17 cellular contexts compared by ENCODE assay signal in the genomic region with DNA sequence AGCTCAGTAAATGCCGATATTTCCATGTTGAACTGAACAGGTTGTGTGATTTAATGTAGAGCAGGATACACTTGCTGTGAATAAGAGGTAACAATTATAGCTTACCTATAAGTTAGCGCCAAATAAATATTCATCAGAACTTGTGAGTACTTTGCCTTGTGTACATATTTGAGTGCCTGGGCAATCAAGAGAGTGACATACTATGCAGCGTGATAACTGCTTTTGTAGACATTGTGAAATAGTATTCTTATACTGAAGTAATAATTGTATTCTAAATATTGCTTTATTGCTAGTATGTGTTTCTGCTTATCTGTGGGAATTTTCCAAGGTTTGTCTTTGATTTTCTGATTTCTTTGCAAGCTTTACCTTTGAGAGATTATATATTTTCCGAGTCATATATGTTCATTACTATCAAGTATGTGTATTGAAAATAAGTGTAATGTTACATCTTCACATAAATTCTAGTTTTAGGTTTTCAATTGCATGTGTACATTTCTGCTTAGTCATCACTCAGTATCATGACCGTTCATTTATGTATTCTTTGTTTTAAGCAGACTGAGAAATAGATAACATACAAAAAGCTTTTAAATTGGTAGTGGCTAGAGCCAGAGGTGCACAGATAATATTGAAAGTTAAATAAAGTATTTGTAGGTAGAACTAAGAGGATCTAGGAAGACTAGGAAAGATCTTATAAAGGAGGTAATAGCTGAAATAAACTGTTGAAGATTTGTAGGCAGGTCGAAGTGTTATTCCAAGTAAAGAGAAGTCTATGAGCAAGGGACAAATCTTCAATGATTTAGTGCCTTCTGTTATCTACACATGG. TPM values are rescaled to one million over a fixed set of nuclear protein-coding genes. Genes with fewer than 3 reads are reported as not detected.
A peak's percentile ranks its signal among the peaks of the same experiment; 100 is the strongest.
DNase-seq lines count a peak whose midpoint lies in the region; ATAC-seq, FAIRE-seq and TF ChIP-seq lines count a peak whose summit lies in the region.
"Had no signal": no experiment of that assay in that cellular context is flagged by ENCODE, and none has a peak within 500 bp of the region (broad histone marks: within the 10 kb centered on the region; RNA-seq: fewer than 3 reads in every experiment).

No MANE protein-coding gene starts in this region.

- no peaks in the 10 kb centered on the region for H3K27me3 Mint-ChIP-seq in naive thymus-derived CD4-positive, alpha-beta T cell

- H3K36me3 ChIP-seq in PC-9 (ENCODE audit: low read depth) (0 out of 2 replicates have a peak, but pooled peaks cover 3% of the 10 kb centered on the region), endothelial cell of umbilical vein (ENCODE audit: control insufficient read depth in 2 of 2, extremely low read depth in 1 of 2, insufficient read depth in 2 of 2, low read length in 2 of 2) (no peaks in the 10 kb centered on the region), esophagus muscularis mucosa (no peaks in the 10 kb centered on the region)
- no peaks in the 10 kb centered on the region for H3K36me3 ChIP-seq in naive thymus-derived CD4-positive, alpha-beta T cell (ENCODE audit: control insufficient read depth in 2 of 3, insufficient read depth in 3 of 3, low read length in 3 of 3)
- H3K36me3 ChIP-seq: adrenal gland, sigmoid colon had no signal

- H3K9me3 ChIP-seq in PC-9 (ENCODE audit: insufficient read depth, low read depth) (no peaks in the 10 kb centered on the region; the same call in 1 of the 2 replicates), endothelial cell of umbilical vein (replicated peaks; ENCODE audit: control insufficient read depth, insufficient read depth, low read length) (no peaks in the 10 kb centered on the region), esophagus muscularis mucosa (no peaks in the 10 kb centered on the region)
- no peaks in the 10 kb centered on the region for H3K9me3 ChIP-seq in naive thymus-derived CD4-positive, alpha-beta T cell (ENCODE audit: control insufficient read depth in 2 of 3, low read length in 3 of 3)
- H3K9me3 ChIP-seq: adrenal gland, sigmoid colon had no signal

- peak overlapping the region; percentile 54 for H3K27ac ChIP-seq in PC-9
- no peak overlapping the region for H3K27ac ChIP-seq in endothelial cell of umbilical vein (ENCODE audit: insufficient read depth, low read depth, low read length)
- no peak overlapping the region for H3K27ac ChIP-seq in naive thymus-derived CD4-positive, alpha-beta T cell (ENCODE audit: low read depth, low read length)
- H3K27ac ChIP-seq in esophagus muscularis mucosa (replicated peaks in 1 of 4) = no peak overlapping the region
- H3K27ac ChIP-seq: adrenal gland, C4-2B, KMS-11, sigmoid colon had no signal

- H3K9me1 ChIP-seq in endothelial cell of umbilical vein (replicated peaks; ENCODE audit: control insufficient read depth, extremely low read depth, insufficient read depth, low read length) = no peaks in the 10 kb centered on the region

- FAIRE-seq in D721Med (lab: Jason Lieb, UNC) (peak; percentile 38), endothelial cell of umbilical vein (lab: Jason Lieb, UNC) (no peak)
- FAIRE-seq: kidney, TTC549 had no signal

- no peak overlapping the region for H3K4me2 ChIP-seq in PC-9
- peak overlapping the region; percentile 28 for H3K4me2 ChIP-seq in endothelial cell of umbilical vein (ENCODE audit: insufficient read depth, low read length)
- H3K4me2 ChIP-seq: KMS-11 had no signal

- H3K27me3 ChIP-seq in PC-9 (ENCODE audit: insufficient read depth, low read depth) (no peaks in the 10 kb centered on the region), endothelial cell of umbilical vein (ENCODE audit: control insufficient read depth in 2 of 2, insufficient read depth in 2 of 2, low read length in 2 of 2) (no peaks in the 10 kb centered on the region), esophagus muscularis mucosa (no peaks in the 10 kb centered on the region)
- no peaks in the 10 kb centered on the region for H3K27me3 ChIP-seq in naive thymus-derived CD4-positive, alpha-beta T cell (ENCODE audit: control insufficient read depth in 2 of 2, insufficient read depth in 2 of 2, low read length in 2 of 2)
- H3K27me3 ChIP-seq: adrenal gland, sigmoid colon had no signal

- H3K4me1 Mint-ChIP-seq in naive thymus-derived CD4-positive, alpha-beta T cell = peaks cover 33 to 98% (median 82%) of the 10 kb centered on the region in 7 donors

- H3F3A ChIP-seq in PC-9 (ENCODE audit: insufficient read depth, low read depth) = no peaks in the 10 kb centered on the region

- peaks cover 4 to 13% (median 12%) of the 10 kb centered on the region in 5 donors for H3K36me3 Mint-ChIP-seq in naive thymus-derived CD4-positive, alpha-beta T cell

- no peak overlapping the region for H3K9ac ChIP-seq in endothelial cell of umbilical vein (replicated peaks; ENCODE audit: extremely low read depth, insufficient read depth, low read length)
- H3K9ac ChIP-seq: KMS-11 had no signal

- intact Hi-C loops in PC-9 (cut with micrococcal nuclease; ENCODE audit: unreplicated experiment) (no loop called here), endothelial cell of umbilical vein (cut with micrococcal nuclease) (no loop called here), esophagus muscularis mucosa (cut with DNase I) (no loop called here)
- intact Hi-C loops in naive thymus-derived CD4-positive, alpha-beta T cell (cut with micrococcal nuclease) = loop anchor here in 1 of 2 donors (2.0 kb wide), 1 partner anchor 16 kb away; no protein-coding TSS in a partner anchor

- no peak overlapping the region for H2AFZ ChIP-seq in PC-9
- no peak overlapping the region for H2AFZ ChIP-seq in endothelial cell of umbilical vein (ENCODE audit: low read depth, low read length)

- H3K4me3 ChIP-seq in PC-9 = no peak overlapping the region
- no peak overlapping the region for H3K4me3 ChIP-seq in endothelial cell of umbilical vein (replicated peaks in 1 of 3; ENCODE audit: insufficient read depth in 1 of 3, low read depth in 1 of 3, low read length in 3 of 3)
- no peak overlapping the region for H3K4me3 ChIP-seq in naive thymus-derived CD4-positive, alpha-beta T cell (ENCODE audit: low read length)
- no peak overlapping the region for H3K4me3 ChIP-seq in esophagus muscularis mucosa
- H3K4me3 ChIP-seq: sigmoid colon had no signal

- POLR2A ChIA-PET in PC-9 (lab: Charles Lee; ENCODE audit: unreplicated experiment) = no interaction called here
- POLR2A ChIA-PET in endothelial cell of umbilical vein (lab: Charles Lee) = interaction anchor here (1.0 kb wide), 1 partner anchor 17 kb away, joined by 5 read pairs; no protein-coding TSS in a partner anchor
- POLR2A ChIA-PET in naive thymus-derived CD4-positive, alpha-beta T cell (lab: Charles Lee) = interaction anchor here (0.9 kb wide), 1 partner anchor 19 kb away, joined by 3 read pairs; no protein-coding TSS in a partner anchor

- TF ChIP-seq EP300 in esophagus muscularis mucosa (IDR thresholded peaks at IDR 0.05) = no peak

- H4K20me1 ChIP-seq in PC-9 (ENCODE audit: insufficient read depth) = no peaks in the 10 kb centered on the region
- peaks cover 3% of the 10 kb centered on the region for H4K20me1 ChIP-seq in endothelial cell of umbilical vein (replicated peaks; ENCODE audit: control insufficient read depth, extremely low read depth, insufficient read depth, low read length)

- WGBS in esophagus muscularis mucosa = 81% methylated on average over 6 of the region's 6 CpGs

- TF ChIP-seq CTCF in D721Med (IDR thresholded peaks at IDR 0.05; ENCODE audit: insufficient read depth, missing control alignments) = no peak
- no peak for TF ChIP-seq CTCF in PC-9 (conservative IDR thresholded peaks at IDR 0.05)
- no peak for TF ChIP-seq CTCF in endothelial cell of umbilical vein (IDR thresholded peaks at IDR 0.05; ENCODE audit: extremely low read depth in 1 of 2, insufficient read depth in 1 of 2, low read depth in 1 of 2, low read length in 2 of 2)
- TF ChIP-seq CTCF in esophagus muscularis mucosa (IDR thresholded peaks at IDR 0.05) = no peak

- H3K4me3 Mint-ChIP-seq in naive thymus-derived CD4-positive, alpha-beta T cell = peak overlapping the region in 7 of 10 donors; percentile 2 to 61 (median 37)

- TF ChIP-seq POLR2A in endothelial cell of umbilical vein (IDR thresholded peaks at IDR 0.05; ENCODE audit: low read depth, low read length) (no peak), esophagus muscularis mucosa (IDR thresholded peaks at IDR 0.05; ENCODE audit: low read depth) (no peak)

- H3K79me2 ChIP-seq in PC-9 (ENCODE audit: low read depth) = peaks cover 96% of the 10 kb centered on the region
- H3K79me2 ChIP-seq in endothelial cell of umbilical vein (ENCODE audit: control insufficient read depth, insufficient read depth, low read length) = peaks cover 97% of the 10 kb centered on the region

- peaks cover 0 to 1% (median 0%) of the 10 kb centered on the region in 11 donors for H3K9me3 Mint-ChIP-seq in naive thymus-derived CD4-positive, alpha-beta T cell

- ATAC-seq in naive thymus-derived CD4-positive, alpha-beta T cell = no peak

- no peaks in the 10 kb centered on the region for H3K9me2 ChIP-seq in PC-9 (ENCODE audit: insufficient read depth)

- DNase-seq in D721Med (ENCODE audit: insufficient read length, low spot score) (no peak), PC-9 (no peak), endothelial cell of umbilical vein (ENCODE audit: low read depth, low spot score) (peak; percentile 48), HuH-7 (ENCODE audit: low spot score) (no peak), globus pallidus (ENCODE audit: low spot score) (no peak), SKM-1 (lab: John Stamatoyannopoulos, UW; ENCODE audit: unreplicated experiment) (no peak), esophagus muscularis mucosa (ENCODE audit: extremely low spot score) (no peak)
- no peak for DNase-seq in naive thymus-derived CD4-positive, alpha-beta T cell
- DNase-seq: kidney, NCI-H1694, NCI-H748 treated with DMSO at 0.1 percent for 48 hours, Right ventricle myocardium superior, sigmoid colon had no signal

- dilution Hi-C loops in endothelial cell of umbilical vein (cut with MboI; ENCODE audit: extremely low pct_ligation_motif_present, low sequenced_read_pairs) = no loop called here

- peaks cover 11% of the 10 kb centered on the region; the same call in 1 of the 2 replicates for H3K4me1 ChIP-seq in PC-9 (replicated peaks; ENCODE audit: insufficient read depth)
- peaks cover 11% of the 10 kb centered on the region for H3K4me1 ChIP-seq in endothelial cell of umbilical vein (ENCODE audit: control insufficient read depth, extremely low read depth, insufficient read depth, low read length)
- H3K4me1 ChIP-seq in naive thymus-derived CD4-positive, alpha-beta T cell (ENCODE audit: control insufficient read depth in 2 of 2, insufficient read depth in 2 of 2, low read length in 2 of 2) = peaks cover 23 to 26% of the 10 kb centered on the region in 2 donors
- H3K4me1 ChIP-seq in esophagus muscularis mucosa = peaks cover 38 to 69% (median 65%) of the 10 kb centered on the region in 4 donors

- no peak overlapping the region for H3K27ac Mint-ChIP-seq in naive thymus-derived CD4-positive, alpha-beta T cell

- BruUV-seq in PC-9 (replicated peaks; lab: Mats Ljungman, UMichigan) (no TSS peak), endothelial cell of umbilical vein (replicated peaks; lab: Mats Ljungman, UMichigan) (no TSS peak)

- CTCF ChIA-PET in PC-9 (lab: Charles Lee) (no interaction called here), endothelial cell of umbilical vein (lab: Charles Lee) (interaction anchor here (1.0 to 1.7 kb wide), 4 partner anchors 13 to 44 kb away, joined by 3 to 9 read pairs (median 6); no protein-coding TSS in a partner anchor)
- CTCF ChIA-PET in naive thymus-derived CD4-positive, alpha-beta T cell (lab: Charles Lee) = interaction anchor here (0.6 kb wide), 1 partner anchor 194 kb away, joined by 3 read pairs; no protein-coding TSS in a partner anchor

RNA-seq across cellular contexts. Expression of a gene that starts 19.5 kb away (rescaled TPM):
- total RNA-seq in PC-9 (2021) (26.0 and 30.9 TPM in 2 replicates), endothelial cell of umbilical vein (66.9 and 67.5 TPM in 2 replicates), esophagus muscularis mucosa (10 to 100 TPM; 48.2 to 75.1 (median 60.0) TPM)
- polyA plus RNA-seq in endothelial cell of umbilical vein = 13.6 and 14.4 TPM in 2 replicates
- 17.7 and 18.1 TPM in 2 replicates for polyA plus RNA-seq in endothelial cell of umbilical vein (2011; cell fraction: cytosol; rRNA removed)
- 44.6 and 56.6 TPM in 2 replicates for polyA plus RNA-seq in endothelial cell of umbilical vein (2011; cell fraction: nucleus; rRNA removed)
- polyA plus RNA-seq in endothelial cell of umbilical vein (2012) = 51.0 TPM in 2 replicates
- 66.9 and 78.5 TPM in 2 replicates for polyA minus RNA-seq in endothelial cell of umbilical vein
- 31.7 TPM for polyA minus RNA-seq in endothelial cell of umbilical vein (2011; cell fraction: cytosol; rRNA and poly(A)+ RNA removed)
- 227 and 311 TPM in 2 replicates for polyA minus RNA-seq in endothelial cell of umbilical vein (2011; cell fraction: nucleus; rRNA and poly(A)+ RNA removed)
- 10 to 100 TPM; 51.0 to 67.4 (median 56.5) TPM for total RNA-seq in naive thymus-derived CD4-positive, alpha-beta T cell
- polyA plus RNA-seq in naive thymus-derived CD4-positive, alpha-beta T cell = 10 to 100 TPM in 1 of 2 donors, 1 to 10 TPM in 1; 9.6 to 21.0 TPM
